In genomic region chr3:183626877-183627594, GRCh38 we compare ENCODE assay signal across 3 cellular contexts.
A peak's percentile ranks its signal among the peaks of the same experiment; 100 is the strongest.
TF ChIP-seq lines count a peak whose summit lies in the region.

No MANE protein-coding gene starts in this region.

TF ChIP-seq in IMR-90, 13 proteins besides CTCF, POLR2A, EP300 and RAD21:
- TF ChIP-seq RCOR1 (IDR thresholded peaks at IDR 0.05; ENCODE audit: insufficient replicate concordance, low read length) (no peak), CHD1 (IDR thresholded peaks at IDR 0.05; ENCODE audit: low read depth, low read length) (no peak), RFX5 (IDR thresholded peaks at IDR 0.05; ENCODE audit: low read depth, low read length) (no peak), CEBPB (IDR thresholded peaks at IDR 0.05; ENCODE audit: low read depth, low read length) (peak; percentile 81), SMC3 (IDR thresholded peaks at IDR 0.05; ENCODE audit: low read depth, low read length) (no peak), BHLHE40 (IDR thresholded peaks at IDR 0.05; ENCODE audit: low read depth, low read length) (no peak)

TF ChIP-seq in liver, 16 proteins besides CTCF, POLR2A, EP300 and RAD21:
- TF ChIP-seq HNF4G (IDR thresholded peaks at IDR 0.05) (no peak), SP1 (IDR thresholded peaks at IDR 0.05) (peak; percentile 36), TAF1 (conservative IDR thresholded peaks at IDR 0.05) (no peak), ATF3 (IDR thresholded peaks at IDR 0.05) (no peak), RXRA (IDR thresholded peaks at IDR 0.05) (peak; percentile 76 to 80), MAX (IDR thresholded peaks at IDR 0.05) (no peak), FOXA1 (IDR thresholded peaks at IDR 0.05) (no peak), NR2F2 (IDR thresholded peaks at IDR 0.05) (peak; percentile 97), HNF4A (conservative IDR thresholded peaks at IDR 0.05) (peak in 1 of 2 donors; percentile 28), GABPA (IDR thresholded peaks at IDR 0.05 in 1 of 2, conservative IDR thresholded peaks at IDR 0.05 in 1 of 2) (no peak), YY1 (IDR thresholded peaks at IDR 0.05) (no peak), FOXA2 (IDR thresholded peaks at IDR 0.05) (no peak), JUND (IDR thresholded peaks at IDR 0.05) (peak; percentile 36 to 77), EGR1 (IDR thresholded peaks at IDR 0.05; ENCODE audit: low read depth in 2 of 2) (no peak)
- TF ChIP-seq, protein P1, sequence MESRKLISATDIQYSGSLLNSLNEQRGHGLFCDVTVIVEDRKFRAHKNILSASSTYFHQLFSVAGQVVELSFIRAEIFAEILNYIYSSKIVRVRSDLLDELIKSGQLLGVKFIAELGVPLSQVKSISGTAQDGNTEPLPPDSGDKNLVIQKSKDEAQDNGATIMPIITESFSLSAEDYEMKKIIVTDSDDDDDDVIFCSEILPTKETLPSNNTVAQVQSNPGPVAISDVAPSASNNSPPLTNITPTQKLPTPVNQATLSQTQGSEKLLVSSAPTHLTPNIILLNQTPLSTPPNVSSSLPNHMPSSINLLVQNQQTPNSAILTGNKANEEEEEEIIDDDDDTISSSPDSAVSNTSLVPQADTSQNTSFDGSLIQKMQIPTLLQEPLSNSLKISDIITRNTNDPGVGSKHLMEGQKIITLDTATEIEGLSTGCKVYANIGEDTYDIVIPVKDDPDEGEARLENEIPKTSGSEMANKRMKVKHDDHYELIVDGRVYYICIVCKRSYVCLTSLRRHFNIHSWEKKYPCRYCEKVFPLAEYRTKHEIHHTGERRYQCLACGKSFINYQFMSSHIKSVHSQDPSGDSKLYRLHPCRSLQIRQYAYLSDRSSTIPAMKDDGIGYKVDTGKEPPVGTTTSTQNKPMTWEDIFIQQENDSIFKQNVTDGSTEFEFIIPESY (IDR thresholded peaks at IDR 0.05): no peak
- TF ChIP-seq, protein P2, sequence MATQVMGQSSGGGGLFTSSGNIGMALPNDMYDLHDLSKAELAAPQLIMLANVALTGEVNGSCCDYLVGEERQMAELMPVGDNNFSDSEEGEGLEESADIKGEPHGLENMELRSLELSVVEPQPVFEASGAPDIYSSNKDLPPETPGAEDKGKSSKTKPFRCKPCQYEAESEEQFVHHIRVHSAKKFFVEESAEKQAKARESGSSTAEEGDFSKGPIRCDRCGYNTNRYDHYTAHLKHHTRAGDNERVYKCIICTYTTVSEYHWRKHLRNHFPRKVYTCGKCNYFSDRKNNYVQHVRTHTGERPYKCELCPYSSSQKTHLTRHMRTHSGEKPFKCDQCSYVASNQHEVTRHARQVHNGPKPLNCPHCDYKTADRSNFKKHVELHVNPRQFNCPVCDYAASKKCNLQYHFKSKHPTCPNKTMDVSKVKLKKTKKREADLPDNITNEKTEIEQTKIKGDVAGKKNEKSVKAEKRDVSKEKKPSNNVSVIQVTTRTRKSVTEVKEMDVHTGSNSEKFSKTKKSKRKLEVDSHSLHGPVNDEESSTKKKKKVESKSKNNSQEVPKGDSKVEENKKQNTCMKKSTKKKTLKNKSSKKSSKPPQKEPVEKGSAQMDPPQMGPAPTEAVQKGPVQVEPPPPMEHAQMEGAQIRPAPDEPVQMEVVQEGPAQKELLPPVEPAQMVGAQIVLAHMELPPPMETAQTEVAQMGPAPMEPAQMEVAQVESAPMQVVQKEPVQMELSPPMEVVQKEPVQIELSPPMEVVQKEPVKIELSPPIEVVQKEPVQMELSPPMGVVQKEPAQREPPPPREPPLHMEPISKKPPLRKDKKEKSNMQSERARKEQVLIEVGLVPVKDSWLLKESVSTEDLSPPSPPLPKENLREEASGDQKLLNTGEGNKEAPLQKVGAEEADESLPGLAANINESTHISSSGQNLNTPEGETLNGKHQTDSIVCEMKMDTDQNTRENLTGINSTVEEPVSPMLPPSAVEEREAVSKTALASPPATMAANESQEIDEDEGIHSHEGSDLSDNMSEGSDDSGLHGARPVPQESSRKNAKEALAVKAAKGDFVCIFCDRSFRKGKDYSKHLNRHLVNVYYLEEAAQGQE (IDR thresholded peaks at IDR 0.05): no peak

TF ChIP-seq in GM23338, 12 proteins besides CTCF, POLR2A, EP300 and RAD21:
- TF ChIP-seq POLR2AphosphoS5 (IDR thresholded peaks at IDR 0.05; ENCODE audit: low read depth): no peak
- TF ChIP-seq, protein P3, sequence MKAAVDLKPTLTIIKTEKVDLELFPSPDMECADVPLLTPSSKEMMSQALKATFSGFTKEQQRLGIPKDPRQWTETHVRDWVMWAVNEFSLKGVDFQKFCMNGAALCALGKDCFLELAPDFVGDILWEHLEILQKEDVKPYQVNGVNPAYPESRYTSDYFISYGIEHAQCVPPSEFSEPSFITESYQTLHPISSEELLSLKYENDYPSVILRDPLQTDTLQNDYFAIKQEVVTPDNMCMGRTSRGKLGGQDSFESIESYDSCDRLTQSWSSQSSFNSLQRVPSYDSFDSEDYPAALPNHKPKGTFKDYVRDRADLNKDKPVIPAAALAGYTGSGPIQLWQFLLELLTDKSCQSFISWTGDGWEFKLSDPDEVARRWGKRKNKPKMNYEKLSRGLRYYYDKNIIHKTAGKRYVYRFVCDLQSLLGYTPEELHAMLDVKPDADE (IDR thresholded peaks at IDR 0.05): no peak
- TF ChIP-seq NANOG (IDR thresholded peaks at IDR 0.05; ENCODE audit: borderline replicate concordance): no peak
- TF ChIP-seq EZH2 (IDR thresholded peaks at IDR 0.05; ENCODE audit: low read depth, unreplicated experiment): no peak
- no peak for TF ChIP-seq EZH2phosphoT487 (IDR thresholded peaks at IDR 0.05; ENCODE audit: unreplicated experiment)
- no peak for TF ChIP-seq ZNF331 (CRISPR knock-in tag; IDR thresholded peaks at IDR 0.05; ENCODE audit: low read depth)
- TF ChIP-seq ZNF114 (CRISPR knock-in tag; IDR thresholded peaks at IDR 0.05): no peak
- TF ChIP-seq ZNF462 (CRISPR knock-in tag; IDR thresholded peaks at IDR 0.05): no peak
- TF ChIP-seq CREB1 (CRISPR knock-in tag; IDR thresholded peaks at IDR 0.05; ENCODE audit: low read depth): no peak
- TF ChIP-seq STAT1 (IDR thresholded peaks at IDR 0.05; ENCODE audit: unreplicated experiment): no peak
- no peak for TF ChIP-seq JUNB (IDR thresholded peaks at IDR 0.05; ENCODE audit: unreplicated experiment)
- TF ChIP-seq, protein P2 (IDR thresholded peaks at IDR 0.05; ENCODE audit: unreplicated experiment): no peak
TF ChIP-seq in GM23338: peak in this region for 0.
